In the genomic region with DNA sequence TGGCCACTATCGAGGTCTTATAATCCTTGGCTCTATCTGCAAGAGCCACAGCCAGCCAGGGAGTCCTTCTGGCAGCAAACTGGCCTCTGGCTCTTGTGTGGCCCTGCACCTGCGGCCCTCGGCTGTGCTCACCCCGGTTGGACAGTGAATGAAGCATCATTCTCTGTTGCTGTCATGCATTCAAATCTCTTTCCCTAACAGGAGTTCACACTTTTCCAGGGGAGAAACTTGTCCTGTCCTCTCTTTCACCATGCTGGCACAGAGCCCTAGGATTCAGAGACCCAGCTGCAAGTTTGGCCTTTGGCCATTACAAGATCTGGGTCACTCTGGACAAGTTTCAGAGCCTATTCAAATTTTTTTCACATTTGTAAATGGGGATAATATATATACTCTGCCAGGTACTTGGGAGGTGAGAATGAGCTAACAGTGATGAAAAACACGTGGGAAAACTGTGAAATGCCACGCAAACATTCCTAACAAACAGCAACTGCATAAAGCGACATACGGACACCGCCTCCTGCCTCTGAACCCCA, we compare ENCODE assay signal across 1 cellular context.
TF ChIP-seq lines count a peak whose summit lies in the region.

No MANE protein-coding gene starts in this region.

TF ChIP-seq in GM23338, 12 proteins besides CTCF, POLR2A, EP300 and RAD21 (continued from another document):
- TF ChIP-seq ZNF462 (CRISPR knock-in tag; IDR thresholded peaks at IDR 0.05) = no peak
- no peak for TF ChIP-seq JUNB (IDR thresholded peaks at IDR 0.05; ENCODE audit: unreplicated experiment)
